ENCODE assay signal across 1 cellular context in the genomic region with DNA sequence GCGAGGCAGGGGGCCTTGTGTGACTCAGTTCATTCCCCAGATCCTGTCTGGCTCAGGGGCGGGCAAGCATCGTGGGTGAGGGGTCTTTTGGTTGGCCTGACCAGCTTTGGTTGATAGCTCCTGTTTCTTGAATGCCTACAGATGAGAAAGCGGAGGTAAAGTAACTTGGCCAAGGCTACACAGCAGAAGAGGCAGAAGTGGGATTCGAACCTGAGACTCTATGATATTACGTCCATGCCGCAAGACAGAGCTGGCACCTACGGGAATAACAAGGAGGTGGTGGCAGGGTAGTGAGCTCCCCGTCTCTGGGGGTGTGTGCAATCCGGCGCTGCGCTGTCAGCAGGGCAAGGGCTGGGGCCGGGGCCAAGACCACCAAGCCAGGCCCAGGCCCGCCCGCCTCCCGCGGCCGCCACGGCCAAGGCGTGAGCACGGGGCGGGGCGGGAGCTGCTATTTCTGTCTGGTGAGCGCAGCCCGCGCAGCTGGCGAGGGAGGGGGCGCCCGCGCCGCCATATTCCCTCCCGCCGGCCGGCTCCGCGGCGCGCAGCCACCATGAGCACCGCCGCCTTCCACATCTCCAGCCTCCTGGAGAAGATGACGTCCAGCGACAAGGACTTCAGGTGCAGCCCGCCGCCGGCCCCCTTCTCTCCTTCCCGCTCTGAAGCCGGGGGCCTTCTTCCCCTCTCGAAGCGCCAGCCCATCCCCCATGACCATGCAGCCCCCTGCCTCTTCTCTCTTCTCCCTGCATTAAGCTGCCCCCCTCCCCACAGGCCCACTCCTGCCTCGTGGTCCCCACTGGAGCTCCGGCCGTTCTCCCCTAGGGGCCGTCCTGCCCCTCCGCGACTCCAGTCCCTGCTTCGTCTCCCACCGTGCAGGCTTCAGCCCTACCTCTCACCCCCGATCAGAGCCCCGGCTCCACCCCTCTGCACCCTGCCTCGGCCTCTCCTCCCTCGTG.
TF ChIP-seq lines count a peak whose summit lies in the region.

Gene CAND2 (plus strand): TSS at position 510 of the 953 bp plus-strand sequence. CDS start 41 bp downstream, at position 551.

TF ChIP-seq in K562, 482 proteins besides CTCF, POLR2A, EP300 and RAD21 (continued from another document and continues in another):
- TF ChIP-seq HOMEZ (CRISPR knock-in tag; IDR thresholded peaks at IDR 0.05) (no peak), EZH2 (IDR thresholded peaks at IDR 0.05; ENCODE audit: borderline replicate concordance, low read depth, low read length) (no peak), HSF4 (CRISPR knock-in tag; IDR thresholded peaks at IDR 0.05; ENCODE audit: borderline replicate concordance) (no peak), SMC3 (conservative IDR thresholded peaks at IDR 0.05; ENCODE audit: insufficient read depth, low read depth, low read length) (no peak), JUN (IDR thresholded peaks at IDR 0.05; ENCODE audit: borderline replicate concordance, low read depth, low read length) (peak; percentile 61; the same call in 1 of the 2 replicates), JUN (CRISPR knock-in tag; IDR thresholded peaks at IDR 0.05; ENCODE audit: borderline replicate concordance) (peak; percentile 95; the same call in 1 of the 2 replicates), STAT5A (IDR thresholded peaks at IDR 0.05; ENCODE audit: borderline replicate concordance, low read length) (no peak), SRSF3 (IDR thresholded peaks at IDR 0.05; ENCODE audit: insufficient read depth, low read length) (no peak), IRF2 (CRISPR knock-in tag; IDR thresholded peaks at IDR 0.05) (no peak), YY1 (IDR thresholded peaks at IDR 0.05; ENCODE audit: borderline replicate concordance in 1 of 3, control insufficient read depth in 1 of 3, extremely low read depth in 1 of 3, insufficient read depth in 3 of 3, insufficient read length in 1 of 3, insufficient replicate concordance in 2 of 3, low read depth in 1 of 3, low read length in 2 of 3) (peak; percentile 71 to 97 (median 94)), GABPB1 (CRISPR knock-in tag; IDR thresholded peaks at IDR 0.05) (peak; percentile 54; the same call in 1 of the 2 replicates), PCBP2 (IDR thresholded peaks at IDR 0.05; ENCODE audit: low read depth, low read length, poor library complexity, severe bottlenecking) (no peak), CBX2 (IDR thresholded peaks at IDR 0.05; ENCODE audit: insufficient read depth, low read length, poor library complexity, severe bottlenecking) (no peak), PREB (CRISPR knock-in tag; IDR thresholded peaks at IDR 0.05) (peak; percentile 92), ESRRB (CRISPR knock-in tag; IDR thresholded peaks at IDR 0.05; ENCODE audit: borderline replicate concordance) (no peak), ZBTB17 (CRISPR knock-in tag; IDR thresholded peaks at IDR 0.05) (peak; percentile 90), CLOCK (CRISPR knock-in tag; IDR thresholded peaks at IDR 0.05; ENCODE audit: borderline replicate concordance) (no peak), NR2C2 (CRISPR knock-in tag; IDR thresholded peaks at IDR 0.05) (no peak), NR2C2 (tag; IDR thresholded peaks at IDR 0.05) (no peak), DIDO1 (tag; IDR thresholded peaks at IDR 0.05; ENCODE audit: low read depth) (no peak), HMG20B (CRISPR knock-in tag; IDR thresholded peaks at IDR 0.05) (no peak), FOXP1 (CRISPR knock-in tag; IDR thresholded peaks at IDR 0.05) (peak; percentile 78; the same call in 1 of the 2 replicates), GATA2 (CRISPR knock-in tag; IDR thresholded peaks at IDR 0.05) (peak; percentile 29; the same call in 1 of the 2 replicates), HDAC6 (IDR thresholded peaks at IDR 0.05; ENCODE audit: low read depth, low read length) (no peak), TCF7 (IDR thresholded peaks at IDR 0.05; ENCODE audit: borderline replicate concordance) (no peak), NCOR1 (IDR thresholded peaks at IDR 0.05) (no peak), ZNF449 (CRISPR knock-in tag; IDR thresholded peaks at IDR 0.05) (no peak), HNRNPL (IDR thresholded peaks at IDR 0.05; ENCODE audit: low read depth, low read length) (no peak), CREB5 (CRISPR knock-in tag; IDR thresholded peaks at IDR 0.05) (no peak), ASH1L (IDR thresholded peaks at IDR 0.05; ENCODE audit: borderline replicate concordance, low read depth, partially characterized antibody) (no peak), MYNN (IDR thresholded peaks at IDR 0.05) (no peak), MYNN (CRISPR knock-in tag; IDR thresholded peaks at IDR 0.05) (no peak), KAT7 (CRISPR knock-in tag; IDR thresholded peaks at IDR 0.05; ENCODE audit: borderline replicate concordance) (peak; percentile 83; the same call in 1 of the 2 replicates), ZEB2 (IDR thresholded peaks at IDR 0.05) (no peak; the same call in 1 of the 2 replicates), MTA3 (IDR thresholded peaks at IDR 0.05; ENCODE audit: borderline replicate concordance) (peak; percentile 77; the same call in 1 of the 2 replicates), KDM2B (CRISPR knock-in tag; IDR thresholded peaks at IDR 0.05) (no peak; the same call in 1 of the 2 replicates), RBM17 (IDR thresholded peaks at IDR 0.05; ENCODE audit: borderline replicate concordance, low read depth, low read length) (no peak)
- TF ChIP-seq, protein P1, sequence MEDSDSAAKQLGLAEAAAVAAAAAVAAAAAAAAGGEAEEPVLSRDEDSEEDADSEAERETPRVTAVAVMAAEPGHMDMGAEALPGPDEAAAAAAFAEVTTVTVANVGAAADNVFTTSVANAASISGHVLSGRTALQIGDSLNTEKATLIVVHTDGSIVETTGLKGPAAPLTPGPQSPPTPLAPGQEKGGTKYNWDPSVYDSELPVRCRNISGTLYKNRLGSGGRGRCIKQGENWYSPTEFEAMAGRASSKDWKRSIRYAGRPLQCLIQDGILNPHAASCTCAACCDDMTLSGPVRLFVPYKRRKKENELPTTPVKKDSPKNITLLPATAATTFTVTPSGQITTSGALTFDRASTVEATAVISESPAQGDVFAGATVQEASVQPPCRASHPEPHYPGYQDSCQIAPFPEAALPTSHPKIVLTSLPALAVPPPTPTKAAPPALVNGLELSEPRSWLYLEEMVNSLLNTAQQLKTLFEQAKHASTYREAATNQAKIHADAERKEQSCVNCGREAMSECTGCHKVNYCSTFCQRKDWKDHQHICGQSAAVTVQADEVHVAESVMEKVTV (CRISPR knock-in tag; IDR thresholded peaks at IDR 0.05): no peak
- TF ChIP-seq, protein P2, sequence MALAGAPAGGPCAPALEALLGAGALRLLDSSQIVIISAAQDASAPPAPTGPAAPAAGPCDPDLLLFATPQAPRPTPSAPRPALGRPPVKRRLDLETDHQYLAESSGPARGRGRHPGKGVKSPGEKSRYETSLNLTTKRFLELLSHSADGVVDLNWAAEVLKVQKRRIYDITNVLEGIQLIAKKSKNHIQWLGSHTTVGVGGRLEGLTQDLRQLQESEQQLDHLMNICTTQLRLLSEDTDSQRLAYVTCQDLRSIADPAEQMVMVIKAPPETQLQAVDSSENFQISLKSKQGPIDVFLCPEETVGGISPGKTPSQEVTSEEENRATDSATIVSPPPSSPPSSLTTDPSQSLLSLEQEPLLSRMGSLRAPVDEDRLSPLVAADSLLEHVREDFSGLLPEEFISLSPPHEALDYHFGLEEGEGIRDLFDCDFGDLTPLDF (CRISPR knock-in tag; IDR thresholded peaks at IDR 0.05): peak; percentile 89; the same call in 1 of the 2 replicates
- TF ChIP-seq, protein P3, sequence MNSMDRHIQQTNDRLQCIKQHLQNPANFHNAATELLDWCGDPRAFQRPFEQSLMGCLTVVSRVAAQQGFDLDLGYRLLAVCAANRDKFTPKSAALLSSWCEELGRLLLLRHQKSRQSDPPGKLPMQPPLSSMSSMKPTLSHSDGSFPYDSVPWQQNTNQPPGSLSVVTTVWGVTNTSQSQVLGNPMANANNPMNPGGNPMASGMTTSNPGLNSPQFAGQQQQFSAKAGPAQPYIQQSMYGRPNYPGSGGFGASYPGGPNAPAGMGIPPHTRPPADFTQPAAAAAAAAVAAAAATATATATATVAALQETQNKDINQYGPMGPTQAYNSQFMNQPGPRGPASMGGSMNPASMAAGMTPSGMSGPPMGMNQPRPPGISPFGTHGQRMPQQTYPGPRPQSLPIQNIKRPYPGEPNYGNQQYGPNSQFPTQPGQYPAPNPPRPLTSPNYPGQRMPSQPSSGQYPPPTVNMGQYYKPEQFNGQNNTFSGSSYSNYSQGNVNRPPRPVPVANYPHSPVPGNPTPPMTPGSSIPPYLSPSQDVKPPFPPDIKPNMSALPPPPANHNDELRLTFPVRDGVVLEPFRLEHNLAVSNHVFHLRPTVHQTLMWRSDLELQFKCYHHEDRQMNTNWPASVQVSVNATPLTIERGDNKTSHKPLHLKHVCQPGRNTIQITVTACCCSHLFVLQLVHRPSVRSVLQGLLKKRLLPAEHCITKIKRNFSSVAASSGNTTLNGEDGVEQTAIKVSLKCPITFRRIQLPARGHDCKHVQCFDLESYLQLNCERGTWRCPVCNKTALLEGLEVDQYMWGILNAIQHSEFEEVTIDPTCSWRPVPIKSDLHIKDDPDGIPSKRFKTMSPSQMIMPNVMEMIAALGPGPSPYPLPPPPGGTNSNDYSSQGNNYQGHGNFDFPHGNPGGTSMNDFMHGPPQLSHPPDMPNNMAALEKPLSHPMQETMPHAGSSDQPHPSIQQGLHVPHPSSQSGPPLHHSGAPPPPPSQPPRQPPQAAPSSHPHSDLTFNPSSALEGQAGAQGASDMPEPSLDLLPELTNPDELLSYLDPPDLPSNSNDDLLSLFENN (IDR thresholded peaks at IDR 0.05; ENCODE audit: low read depth in 2 of 2, low read length in 2 of 2): no peak
